Comparison of ENCODE assay signal across 15 cellular contexts in the genomic region with DNA sequence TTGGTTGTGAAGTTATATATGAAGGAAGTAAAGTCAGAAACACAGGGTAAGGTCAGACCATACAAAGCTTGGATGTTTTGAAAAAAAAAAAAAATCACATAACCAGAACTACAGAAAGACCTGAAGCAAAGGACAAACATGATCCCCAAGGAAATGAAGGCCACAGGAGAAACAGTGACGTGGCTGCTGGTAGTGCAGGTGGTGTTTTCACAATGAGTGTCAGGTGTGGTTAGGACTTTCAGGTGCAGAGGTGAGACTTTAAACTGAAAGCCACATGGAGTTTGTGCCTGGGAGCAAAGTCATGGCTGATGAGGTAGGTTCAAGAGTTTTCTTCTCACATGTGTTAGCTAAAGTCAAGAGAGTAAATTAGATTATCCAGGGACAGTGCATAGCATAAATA.
DNase-seq lines count a peak whose midpoint lies in the region; ATAC-seq and TF ChIP-seq lines count a peak whose summit lies in the region.
"Had no signal": no experiment of that assay in that cellular context is flagged by ENCODE, and none has a peak within 500 bp of the region (broad histone marks: within the 10 kb centered on the region; RNA-seq: fewer than 3 reads in every experiment).

No MANE protein-coding gene starts in this region.

- no peaks in the 10 kb centered on the region for H3K9me3 ChIP-seq in CD4-positive, alpha-beta memory T cell (ENCODE audit: control insufficient read depth in 1 of 2, low read length in 2 of 2)
- no peaks in the 10 kb centered on the region for H3K9me3 ChIP-seq in Peyer's patch
- H3K9me3 ChIP-seq in testis = no peaks in the 10 kb centered on the region

- 91 to 94% methylated on average over 1 of the region's 1 CpG for WGBS in testis, 2 donors

- TF ChIP-seq CTCF in GM13976 (IDR thresholded peaks at IDR 0.05; ENCODE audit: borderline replicate concordance, control extremely low read depth, extremely low read depth, insufficient read depth, missing control alignments) (no peak), Peyer's patch (IDR thresholded peaks at IDR 0.05) (no peak), testis (IDR thresholded peaks at IDR 0.05) (no peak)

- peak; percentile 92 for ATAC-seq in GM19395 (IDR thresholded peaks at IDR 0.05; ENCODE audit: unreplicated experiment)
- peak; percentile 88 for ATAC-seq in HG02759 (IDR thresholded peaks at IDR 0.05; ENCODE audit: unreplicated experiment)
- ATAC-seq in HG03460 (IDR thresholded peaks at IDR 0.05; ENCODE audit: unreplicated experiment) = peak; percentile 85
- ATAC-seq: SK-N-SH treated with all-trans-retinoic acid at 6 μM for 48 hours had no signal

- no peaks in the 10 kb centered on the region for H3K36me3 Mint-ChIP-seq in CD4-positive, alpha-beta memory T cell

- no peak overlapping the region for H3K4me3 Mint-ChIP-seq in CD4-positive, alpha-beta memory T cell
- H3K4me3 Mint-ChIP-seq: HFFc6, nephron had no signal

- H3K36me3 ChIP-seq in CD4-positive, alpha-beta memory T cell (ENCODE audit: insufficient read depth, low read length) = no peaks in the 10 kb centered on the region
- H3K36me3 ChIP-seq in Peyer's patch = no peaks in the 10 kb centered on the region
- H3K36me3 ChIP-seq in testis (ENCODE audit: low read depth, missing control alignments) = no peaks in the 10 kb centered on the region

- POLR2A ChIA-PET in CD4-positive, alpha-beta memory T cell (lab: Charles Lee; ENCODE audit: partially characterized antibody) = no interaction called here

- peaks cover 0 to 1% of the 10 kb centered on the region in 2 donors for H3K27me3 Mint-ChIP-seq in CD4-positive, alpha-beta memory T cell

- intact Hi-C loops in CD4-positive, alpha-beta memory T cell (cut with micrococcal nuclease) = no loop called here
- intact Hi-C loops in testis (cut with DNase I; ENCODE audit: low total_unique reads) = no loop called here

- no peak overlapping the region for H3K27ac ChIP-seq in CD4-positive, alpha-beta memory T cell (ENCODE audit: low read depth, low read length)
- H3K27ac ChIP-seq in Peyer's patch = no peak overlapping the region
- H3K27ac ChIP-seq in testis = no peak overlapping the region
- H3K27ac ChIP-seq: skin epidermis had no signal

- H3K4me1 Mint-ChIP-seq in CD4-positive, alpha-beta memory T cell = no peaks in the 10 kb centered on the region
- H3K4me1 Mint-ChIP-seq: nephron had no signal

- H3K27me3 ChIP-seq in CD4-positive, alpha-beta memory T cell (ENCODE audit: insufficient read depth, low read length) = no peaks in the 10 kb centered on the region
- no peaks in the 10 kb centered on the region for H3K27me3 ChIP-seq in Peyer's patch
- H3K27me3 ChIP-seq in testis = no peaks in the 10 kb centered on the region

- in situ Hi-C loops in GM13976 (cut with MboI; ENCODE audit: low sequenced_read_pairs, unreplicated experiment) = no loop called here

- DNase-seq in GM13976 (ENCODE audit: low spot score) = peak; percentile 65
- no peak for DNase-seq in CD4-positive, alpha-beta memory T cell
- no peak for DNase-seq in KG1 (lab: John Stamatoyannopoulos, UW)
- no peak for DNase-seq in Peyer's patch
- no peak for DNase-seq in testis
- DNase-seq: activated effector memory CD4-positive, alpha-beta T cell treated with Interleukin-2 at 50 U/mL for 16 hours; caudate nucleus; HFFc6; NCI-H774 had no signal

- H3K27ac Mint-ChIP-seq in CD4-positive, alpha-beta memory T cell = no peak overlapping the region
- H3K27ac Mint-ChIP-seq: HFFc6, nephron had no signal

- TF ChIP-seq POLR2A in Peyer's patch (IDR thresholded peaks at IDR 0.05) (no peak), testis (IDR thresholded peaks at IDR 0.05) (no peak)

- H3K9me3 Mint-ChIP-seq in CD4-positive, alpha-beta memory T cell = peaks cover 0 to 7% (median 0%) of the 10 kb centered on the region in 8 donors
- H3K9me3 Mint-ChIP-seq: HFFc6 had no signal

- CTCF ChIA-PET in CD4-positive, alpha-beta memory T cell (lab: Charles Lee; ENCODE audit: partially characterized antibody) = no interaction called here

- H3K4me1 ChIP-seq in CD4-positive, alpha-beta memory T cell (ENCODE audit: insufficient read depth, low read length) = no peaks in the 10 kb centered on the region
- H3K4me1 ChIP-seq in Peyer's patch = no peaks in the 10 kb centered on the region
- no peaks in the 10 kb centered on the region for H3K4me1 ChIP-seq in testis

- H3K4me3 ChIP-seq in CD4-positive, alpha-beta memory T cell (ENCODE audit: low read length in 2 of 2) = no peak overlapping the region
- H3K4me3 ChIP-seq in Peyer's patch = no peak overlapping the region
- no peak overlapping the region for H3K4me3 ChIP-seq in testis
- H3K4me3 ChIP-seq: skin epidermis had no signal
